ENCODE assay signal across 9 cellular contexts in the genomic region with DNA sequence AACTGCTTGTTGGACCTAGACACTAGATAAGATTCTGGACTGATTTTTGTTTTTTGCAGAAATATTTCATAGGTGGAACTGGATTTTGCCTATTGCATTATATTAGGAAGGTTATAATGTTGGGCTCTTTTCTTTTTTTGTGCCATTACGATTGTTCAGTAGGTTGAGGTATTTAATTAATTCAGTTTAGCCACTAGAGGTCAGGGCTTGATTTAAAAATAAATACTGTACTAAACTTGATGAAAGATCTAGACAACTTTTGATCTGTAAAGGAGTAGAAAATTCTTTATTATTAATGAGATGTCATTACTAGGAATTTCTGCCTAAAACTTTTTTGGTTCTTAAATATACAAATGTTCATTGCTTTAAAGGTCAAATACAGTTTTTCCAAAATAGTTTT. TPM values are rescaled to one million over a fixed set of nuclear protein-coding genes. Genes with fewer than 3 reads are reported as not detected.
DNase-seq lines count a peak whose midpoint lies in the region; ATAC-seq, FAIRE-seq and TF ChIP-seq lines count a peak whose summit lies in the region.
"Had no signal": no experiment of that assay in that cellular context is flagged by ENCODE, and none has a peak within 500 bp of the region (broad histone marks: within the 10 kb centered on the region; RNA-seq: fewer than 3 reads in every experiment).

No MANE protein-coding gene starts in this region.

- H3K27ac ChIP-seq in HCT116 (ENCODE audit: low read depth, low read length) (no peak overlapping the region), tibial artery (no peak overlapping the region)

- intact Hi-C loops in HCT116 (cut with micrococcal nuclease) (loop anchor here (1.0 to 10.0 kb wide), 3 partner anchors 528 to 1841 kb away; a partner anchor contains a TSS), tibial artery (cut with DNase I; ENCODE audit: low total_unique reads) (no loop called here)

- no peak overlapping the region for H3K9ac ChIP-seq in HCT116 (ENCODE audit: low read length)

- TF ChIP-seq RAD21 in HCT116 (IDR thresholded peaks at IDR 0.05; ENCODE audit: low read depth) = peak; percentile 35; the same call in 1 of the 2 replicates

- BruUV-seq in HCT116 (replicated peaks; lab: Mats Ljungman, UMichigan) = no TSS peak

- DNase-seq in AG10803 (ENCODE audit: low read depth) = peak; percentile 59
- peak; percentile 8 for DNase-seq in HCT116 (ENCODE audit: low read depth, low spot score)
- DNase-seq in RCC 7860 (ENCODE audit: low spot score) = peak; percentile 30
- no peak for DNase-seq in frontal cortex (ENCODE audit: low spot score in 2 of 2)
- no peak for DNase-seq in tibial artery
- no peak for DNase-seq in stimulated activated CD8-positive, alpha-beta memory T cell treated with anti-CD3 and anti-CD28 coated beads, Interleukin-4, amount 100 ng/mL, for 48 hours

- H3K36me3 ChIP-seq in HCT116 (ENCODE audit: control insufficient read depth in 1 of 2, insufficient read depth in 2 of 2, low read length in 2 of 2) (no peaks in the 10 kb centered on the region), tibial artery (no peaks in the 10 kb centered on the region)

- POLR2A ChIA-PET in HCT116 (lab: Charles Lee) = no interaction called here

- H3K9me3 ChIP-seq in HCT116 (ENCODE audit: control insufficient read depth in 1 of 2, insufficient read depth in 1 of 2, low read depth in 1 of 2, low read length in 2 of 2) = no peaks in the 10 kb centered on the region
- H3K9me3 ChIP-seq in tibial artery = no peaks in the 10 kb centered on the region

- peak; percentile 75 for FAIRE-seq in RCC 7860 (lab: Jason Lieb, UNC)
- FAIRE-seq in frontal cortex (lab: Jason Lieb, UNC) = peak; percentile 80

- RAD21 ChIA-PET in HCT116 (lab: Charles Lee; ENCODE audit: low non-redundant PET in 1 of 2, low total read pairs in 2 of 2, uncharacterized antibody in 2 of 2, unreplicated experiment in 2 of 2) = no interaction called here

- CTCF ChIA-PET in HCT116 (lab: Charles Lee) = no interaction called here

- TF ChIP-seq POLR2A in HCT116 (IDR thresholded peaks at IDR 0.05; ENCODE audit: borderline replicate concordance, extremely low read depth, insufficient read depth, insufficient read length) = no peak

- H4K20me1 ChIP-seq in HCT116 (ENCODE audit: insufficient read depth) = no peaks in the 10 kb centered on the region

- H3K4me1 ChIP-seq in HCT116 (ENCODE audit: control insufficient read depth in 1 of 2, insufficient read depth in 2 of 2, low read length in 2 of 2) = no peaks in the 10 kb centered on the region
- H3K4me1 ChIP-seq in tibial artery = no peaks in the 10 kb centered on the region

- no peak overlapping the region for H3K4me2 ChIP-seq in HCT116 (ENCODE audit: low read length)

- H3K79me2 ChIP-seq in HCT116 (ENCODE audit: insufficient read depth, low read length) = no peaks in the 10 kb centered on the region

- H3K4me3 ChIP-seq in AG10803 (ENCODE audit: low read length) (no peak overlapping the region), HCT116 (replicated peaks in 1 of 2; ENCODE audit: low read depth in 1 of 2, low read length in 2 of 2) (no peak overlapping the region), tibial artery (no peak overlapping the region)

- H3K9me2 ChIP-seq in HCT116 (ENCODE audit: insufficient read depth) = no peaks in the 10 kb centered on the region

- TF ChIP-seq CTCF in AG10803 (conservative IDR thresholded peaks at IDR 0.05; ENCODE audit: low read length) (peak; percentile 53), HCT116 (IDR thresholded peaks at IDR 0.05 in 2 of 3, conservative IDR thresholded peaks at IDR 0.05 in 1 of 3; ENCODE audit: borderline replicate concordance in 1 of 3, insufficient read depth in 1 of 3, low read depth in 2 of 3, low read length in 2 of 3) (peak in 2 of 3 experiments; percentile 14 to 59; a peak in 2 of 6 replicates), tibial artery (IDR thresholded peaks at IDR 0.05) (peak; percentile 30 to 51)

- no peak overlapping the region for H2AFZ ChIP-seq in HCT116 (ENCODE audit: low read depth, low read length, poor library complexity, severe bottlenecking)

- ATAC-seq in HCT116 = peak; percentile 75
- no peak for ATAC-seq in HG03139 (IDR thresholded peaks at IDR 0.05; ENCODE audit: unreplicated experiment)
- ATAC-seq in HG02678 (IDR thresholded peaks at IDR 0.05; ENCODE audit: unreplicated experiment) = no peak

- H3K27me3 ChIP-seq in HCT116 (ENCODE audit: insufficient read depth, low read length) = no peaks in the 10 kb centered on the region
- no peaks in the 10 kb centered on the region for H3K27me3 ChIP-seq in tibial artery

TF ChIP-seq in HCT116, 20 proteins besides CTCF, POLR2A, EP300 and RAD21:
- TF ChIP-seq POLR2AphosphoS5 (IDR thresholded peaks at IDR 0.05; ENCODE audit: low read depth, low read length) = no peak
- TF ChIP-seq ELF1 (IDR thresholded peaks at IDR 0.05; ENCODE audit: borderline replicate concordance, low read depth) = no peak

RNA-seq across cellular contexts. Expression of a gene that starts 15.2 kb away (rescaled TPM):
- 42.9 TPM for total RNA-seq in HCT116 (2021; ENCODE audit: unreplicated experiment)
- polyA plus RNA-seq in HCT116 (2012) = 26.6 and 29.5 TPM in 2 replicates
- total RNA-seq in frontal cortex = 62.0 TPM

RNA-seq across cellular contexts. Expression of a gene that starts 30.8 kb away (rescaled TPM):
- total RNA-seq in HCT116 (2021; ENCODE audit: unreplicated experiment) (not detected), frontal cortex (not detected)
- polyA plus RNA-seq in HCT116 (2012) = not detected in 2 replicates
- polyA plus RNA-seq: adipose tissue had no signal

Comparison
In these comparisons a context has a peak if more than half of its experiments do, and no peak if none do; other contexts are left out.
1. DNase-seq: peak in AG10803 (single experiment), HCT116 (single experiment) and RCC 7860 (single experiment); none in frontal cortex (0 of 2), tibial artery (0 of 2) and stimulated activated CD8-positive, alpha-beta memory T cell treated with anti-CD3 and anti-CD28 coated beads, Interleukin-4, amount 100 ng/mL, for 48 hours (single experiment).
2. Peak in every context shown above with its lines, with median percentiles within 50 percentile points of each other: CTCF ChIP-seq.